ENCODE assay signal across 21 cellular contexts in genomic region chr17:48441862-48442261, GRCh38. TPM values are rescaled to one million over a fixed set of nuclear protein-coding genes. Genes with fewer than 3 reads are reported as not detected.
DNase-seq lines count a peak whose midpoint lies in the region; ATAC-seq and TF ChIP-seq lines count a peak whose summit lies in the region.
"Had no signal": no experiment of that assay in that cellular context is flagged by ENCODE, and none has a peak within 500 bp of the region (broad histone marks: within the 10 kb centered on the region; RNA-seq: fewer than 3 reads in every experiment).

No MANE protein-coding gene starts in this region.

- H3K27ac ChIP-seq in Peyer's patch, result peak overlapping the region; percentile 28 to 49 (median 32)
- H3K27ac ChIP-seq: brain microvascular endothelial cell had no signal

- H3K4me1 ChIP-seq in Peyer's patch, result peaks cover 0 to 15% (median 10%) of the 10 kb centered on the region in 4 donors

- CTCF ChIA-PET in activated naive CD4-positive, alpha-beta T cell treated with anti-CD3 and anti-CD28 coated beads, Interleukin-2, amount 10 ng/mL, durations not matched to agents 7 days and 5 days (lab: Charles Lee), result interaction anchor here (1.7 to 3.4 kb wide), 2 partner anchors 11 to 14 kb away, joined by 7 to 24 read pairs; no protein-coding TSS in a partner anchor
- CTCF ChIA-PET in GM10248 (lab: Yijun Ruan, JAX), result interaction anchor here (1.0 to 6.7 kb wide), 6 partner anchors 10 to 151 kb away, joined by 3 to 72 read pairs (median 4); partner anchors contain the start of gene HOXB5

- H3K4me1 Mint-ChIP-seq in activated naive CD4-positive, alpha-beta T cell treated with anti-CD3 and anti-CD28 coated beads, Interleukin-2, amount 10 ng/mL, durations not matched to agents 7 days and 5 days, result peaks cover 94% of the 10 kb centered on the region
- peaks cover 87% of the 10 kb centered on the region for H3K4me1 Mint-ChIP-seq in central memory CD8-positive, alpha-beta T cell

- H3K4me3 Mint-ChIP-seq in activated naive CD4-positive, alpha-beta T cell treated with anti-CD3 and anti-CD28 coated beads, Interleukin-2, amount 10 ng/mL, durations not matched to agents 7 days and 5 days, result peak overlapping the region; percentile 53
- H3K4me3 Mint-ChIP-seq in central memory CD8-positive, alpha-beta T cell, result peak overlapping the region; percentile 55
- H3K4me3 Mint-ChIP-seq: dendritic cell treated with granulocyte-macrophage colony-stimulating factor and Interleukin-4, amounts not matched to agents 40 ng/mL and 50 ng/mL, for 4 days; nephron progenitor cell had no signal

- H3K27me3 Mint-ChIP-seq in activated naive CD4-positive, alpha-beta T cell treated with anti-CD3 and anti-CD28 coated beads, Interleukin-2, amount 10 ng/mL, durations not matched to agents 7 days and 5 days, result no peaks in the 10 kb centered on the region
- H3K27me3 Mint-ChIP-seq in central memory CD8-positive, alpha-beta T cell, result no peaks in the 10 kb centered on the region

- TF ChIP-seq CTCF in Peyer's patch (IDR thresholded peaks at IDR 0.05), result no peak
- TF ChIP-seq CTCF in GM10248 (IDR thresholded peaks at IDR 0.05; ENCODE audit: control extremely low read depth, extremely low read depth, low read depth, missing control alignments), result no peak

- H3K27ac Mint-ChIP-seq in activated naive CD4-positive, alpha-beta T cell treated with anti-CD3 and anti-CD28 coated beads, Interleukin-2, amount 10 ng/mL, durations not matched to agents 7 days and 5 days, result peak overlapping the region; percentile 96
- peak overlapping the region; percentile 97 for H3K27ac Mint-ChIP-seq in central memory CD8-positive, alpha-beta T cell (ENCODE audit: low read depth)
- H3K27ac Mint-ChIP-seq: dendritic cell treated with granulocyte-macrophage colony-stimulating factor and Interleukin-4, amounts not matched to agents 40 ng/mL and 50 ng/mL, for 4 days; nephron progenitor cell had no signal

- peaks cover 3% of the 10 kb centered on the region for H3K9me3 Mint-ChIP-seq in activated naive CD4-positive, alpha-beta T cell treated with anti-CD3 and anti-CD28 coated beads, Interleukin-2, amount 10 ng/mL, durations not matched to agents 7 days and 5 days
- peaks cover 9% of the 10 kb centered on the region for H3K9me3 Mint-ChIP-seq in central memory CD8-positive, alpha-beta T cell
- H3K9me3 Mint-ChIP-seq: nephron progenitor cell had no signal

- TF ChIP-seq POLR2A in Peyer's patch (IDR thresholded peaks at IDR 0.05), result no peak

- no peak for DNase-seq in activated naive CD4-positive, alpha-beta T cell treated with anti-CD3 and anti-CD28 coated beads, Interleukin-2, amount 10 ng/mL, durations not matched to agents 7 days and 5 days
- no peak for DNase-seq in activated naive CD4-positive, alpha-beta T cell treated with Interleukin-2 at 50 U/mL for 16 hours
- DNase-seq in Peyer's patch (no peak), COLO668 (lab: John Stamatoyannopoulos, UW; ENCODE audit: unreplicated experiment) (no peak), GM10248 (ENCODE audit: extremely low spot score) (no peak)
- no peak for DNase-seq in central memory CD8-positive, alpha-beta T cell (ENCODE audit: low spot score in 2 of 2)
- no peak for DNase-seq in stimulated activated CD4-positive, alpha-beta T cell treated with anti-CD3 and anti-CD28 coated beads, Interleukin-2, amount 100 ng/mL, for 24 hours
- DNase-seq: activated CD4-positive, alpha-beta T cell treated with anti-CD3 and anti-CD28 coated beads for 1 hour; activated effector memory CD4-positive, alpha-beta T cell treated with Interleukin-2 at 50 U/mL for 16 hours; brain microvascular endothelial cell; erythroblast; HCEC 1CT; NCI-H146; NCI-H345; nephron progenitor cell; Right ventricle myocardium superior; T-helper 9 cell had no signal

- H3K36me3 ChIP-seq in Peyer's patch, result no peaks in the 10 kb centered on the region
- H3K36me3 ChIP-seq: brain microvascular endothelial cell had no signal

- no peak for ATAC-seq in central memory CD8-positive, alpha-beta T cell (replicated peaks; ENCODE audit: extremely low read depth, poor library complexity, severe bottlenecking)
- no peak for ATAC-seq in GM18520 (IDR thresholded peaks at IDR 0.05; ENCODE audit: unreplicated experiment)

- no peak overlapping the region for H3K4me3 ChIP-seq in Peyer's patch
- H3K4me3 ChIP-seq: lung had no signal

- H3K9me3 ChIP-seq in Peyer's patch, result no peaks in the 10 kb centered on the region

- POLR2A ChIA-PET in GM10248 (lab: Yijun Ruan, JAX), result interaction anchor here (0.7 kb wide), 1 partner anchor 1480 kb away, joined by 4 read pairs; no protein-coding TSS in a partner anchor

- no peaks in the 10 kb centered on the region for H3K27me3 ChIP-seq in Peyer's patch

- H3K36me3 Mint-ChIP-seq in activated naive CD4-positive, alpha-beta T cell treated with anti-CD3 and anti-CD28 coated beads, Interleukin-2, amount 10 ng/mL, durations not matched to agents 7 days and 5 days, result peaks cover 15% of the 10 kb centered on the region
- H3K36me3 Mint-ChIP-seq in central memory CD8-positive, alpha-beta T cell (ENCODE audit: insufficient read depth), result peaks cover 16% of the 10 kb centered on the region

RNA-seq across cellular contexts. Expression of gene SKAP1, which starts 11.8 kb away (rescaled TPM):
- 10 to 100 TPM in 1 of 4 donors, 1 to 10 TPM in 3; 3.1 to 17.3 (median 6.5) TPM for total RNA-seq in Peyer's patch
- total RNA-seq: pulmonary artery endothelial cell had no signal
